In the genomic region with DNA sequence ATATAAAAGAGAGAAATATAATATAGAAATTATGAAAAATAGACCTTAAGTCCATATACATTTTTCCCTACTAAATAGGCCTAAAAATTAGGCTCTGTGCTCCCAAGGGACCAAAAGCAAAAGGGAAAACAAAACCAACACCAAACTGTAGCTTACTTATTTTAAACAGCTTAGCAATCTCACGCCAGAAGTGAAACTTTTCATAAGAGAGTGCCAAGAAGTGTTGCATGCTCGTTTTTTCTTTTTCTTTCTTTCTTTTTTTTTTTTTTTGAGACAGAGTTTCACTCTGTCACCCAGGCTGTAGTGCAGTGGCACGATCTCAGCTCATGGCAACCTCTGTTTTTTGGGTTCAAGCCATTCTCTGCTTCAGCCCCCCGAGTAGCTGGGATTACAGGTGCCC, we compare ENCODE assay signal across 11 cellular contexts.
DNase-seq lines count a peak whose midpoint lies in the region; ATAC-seq and TF ChIP-seq lines count a peak whose summit lies in the region.
"Had no signal": no experiment of that assay in that cellular context is flagged by ENCODE, and none has a peak within 500 bp of the region (broad histone marks: within the 10 kb centered on the region; RNA-seq: fewer than 3 reads in every experiment).

No MANE protein-coding gene starts in this region.

- peak; percentile 53 for DNase-seq in GM13977 (ENCODE audit: low spot score)
- DNase-seq in NCI-H774 (lab: John Stamatoyannopoulos, UW) = no peak
- no peak for DNase-seq in left lung
- DNase-seq in substantia nigra (lab: John Stamatoyannopoulos, UW) = no peak
- DNase-seq in OCI-M1 (lab: John Stamatoyannopoulos, UW) = no peak
- DNase-seq: colonic mucosa, left colon, NCI-H2081 treated with DMSO at 0.1 percent for 48 hours had no signal

- in situ Hi-C loops in GM13977 (cut with MboI; ENCODE audit: low pct_unique_long_range_greater_than_20kb, low sequenced_read_pairs, unreplicated experiment) = no loop called here

- no peaks in the 10 kb centered on the region for H3K27me3 ChIP-seq in left lung
- H3K27me3 ChIP-seq: colonic mucosa had no signal

- TF ChIP-seq CTCF in GM13977 (IDR thresholded peaks at IDR 0.05; ENCODE audit: extremely low read depth, insufficient read depth, missing control alignments) = no peak
- no peak for TF ChIP-seq CTCF in left lung (IDR thresholded peaks at IDR 0.05)

- no peaks in the 10 kb centered on the region for H3K4me1 ChIP-seq in left lung
- H3K4me1 ChIP-seq: colonic mucosa had no signal

- no peak overlapping the region for H3K4me3 ChIP-seq in left lung
- H3K4me3 ChIP-seq: colonic mucosa had no signal

- H3K9me3 ChIP-seq in left lung = no peaks in the 10 kb centered on the region
- H3K9me3 ChIP-seq: colonic mucosa had no signal

- intact Hi-C loops in left lung (cut with DNase I) = no loop called here

- ATAC-seq in GM19438 (IDR thresholded peaks at IDR 0.05; ENCODE audit: low read depth, unreplicated experiment) = peak; percentile 92
- ATAC-seq in HG02852 (IDR thresholded peaks at IDR 0.05; ENCODE audit: unreplicated experiment) = peak; percentile 97
- ATAC-seq in HG03520 (IDR thresholded peaks at IDR 0.05; ENCODE audit: unreplicated experiment) = peak; percentile 94
- no peak for ATAC-seq in left lung
- ATAC-seq: left colon had no signal

- no peak overlapping the region for H3K27ac ChIP-seq in left lung
- H3K27ac ChIP-seq in substantia nigra (ENCODE audit: low read depth, low read length, poor library complexity, severe bottlenecking) = no peak overlapping the region
- H3K27ac ChIP-seq: colonic mucosa had no signal

- H3K36me3 ChIP-seq in left lung = no peaks in the 10 kb centered on the region
- H3K36me3 ChIP-seq: colonic mucosa had no signal
